20 cellular contexts compared by ENCODE assay signal in the genomic region with DNA sequence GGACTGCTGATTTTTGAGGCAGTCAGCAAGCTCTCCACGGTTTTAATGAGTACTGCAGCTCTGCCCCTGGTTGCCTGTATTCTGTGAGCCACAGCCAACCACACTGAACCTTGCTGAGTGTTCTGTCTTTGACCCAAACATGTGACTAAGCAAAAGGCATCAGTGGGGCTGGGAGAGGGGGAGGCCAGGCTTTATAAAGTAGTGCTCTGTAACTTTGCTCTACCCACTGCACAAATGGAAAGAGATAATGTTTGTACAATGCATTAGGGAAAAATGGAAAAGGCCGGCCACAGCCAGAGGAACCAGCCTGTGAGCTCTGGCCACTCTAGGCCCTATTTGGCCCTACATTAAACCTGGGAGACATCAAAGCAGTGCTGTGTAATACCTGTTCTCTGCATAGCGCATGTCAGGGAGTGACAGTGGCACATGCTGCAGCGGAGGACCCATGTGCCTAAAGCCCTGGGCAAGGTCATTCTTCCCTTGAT. TPM values are rescaled to one million over a fixed set of nuclear protein-coding genes. Genes with fewer than 3 reads are reported as not detected.
DNase-seq lines count a peak whose midpoint lies in the region; ATAC-seq and TF ChIP-seq lines count a peak whose summit lies in the region.
"Had no signal": no experiment of that assay in that cellular context is flagged by ENCODE, and none has a peak within 500 bp of the region (broad histone marks: within the 10 kb centered on the region; RNA-seq: fewer than 3 reads in every experiment).

No MANE protein-coding gene starts in this region.

- H2AFZ ChIP-seq in GM23338 (peak overlapping the region; percentile 47; the same call in 1 of the 2 replicates), osteoblast (ENCODE audit: low read length) (peak overlapping the region; percentile 0)

- H3K4me3 Mint-ChIP-seq in GM23338: no peak overlapping the region

- H3K9me3 Mint-ChIP-seq in GM23338: no peaks in the 10 kb centered on the region

- H3K27me3 ChIP-seq in GM23338 (ENCODE audit: insufficient read depth): no peaks in the 10 kb centered on the region
- H3K27me3 ChIP-seq in left ventricle myocardium inferior (ENCODE audit: low read depth): no peaks in the 10 kb centered on the region
- H3K27me3 ChIP-seq in osteoblast (ENCODE audit: insufficient read depth, low read length): no peaks in the 10 kb centered on the region

- DNase-seq in GM23338 (ENCODE audit: low spot score) (no peak), RPMI8226 (peak; percentile 14), left ventricle myocardium inferior (no peak), osteoblast (ENCODE audit: insufficient read length, low spot score, missing footprints) (no peak), dermis blood vessel endothelial cell (no peak), posterior vena cava (ENCODE audit: low spot score) (no peak), DMS79 treated with DMSO at 0.1 percent for 48 hours (lab: John Stamatoyannopoulos, UW) (no peak)
- DNase-seq: ACHN, COR-L47, DMS153, H7, NCI-H1417 treated with DMSO at 0.1 percent for 48 hours, NCI-H2029, NCI-H2171, NCI-H446, NCI-H69, PC-3, SHP77, SK-N-SH had no signal

- H3K27ac ChIP-seq in GM23338 (ENCODE audit: low read depth) (no peak overlapping the region), left ventricle myocardium inferior (replicated peaks) (peak overlapping the region; percentile 28), osteoblast (ENCODE audit: low read depth, low read length) (no peak overlapping the region)

- H3K4me3 ChIP-seq in GM23338 (no peak overlapping the region), left ventricle myocardium inferior (no peak overlapping the region), osteoblast (ENCODE audit: insufficient read depth, low read length) (no peak overlapping the region)

- H3K4me1 ChIP-seq in GM23338 (ENCODE audit: insufficient read depth) (no peaks in the 10 kb centered on the region), left ventricle myocardium inferior (peaks cover 27% of the 10 kb centered on the region), osteoblast (ENCODE audit: insufficient read depth, low read length) (no peaks in the 10 kb centered on the region)

- no peak overlapping the region for H3K27ac Mint-ChIP-seq in GM23338

- TF ChIP-seq CTCF in GM23338 (conservative IDR thresholded peaks at IDR 0.05; ENCODE audit: low read depth in 2 of 2) (no peak), left ventricle myocardium inferior (IDR thresholded peaks at IDR 0.05; ENCODE audit: borderline replicate concordance) (peak; percentile 11), osteoblast (IDR thresholded peaks at IDR 0.05; ENCODE audit: extremely low read depth, low read depth, low read length) (no peak)

- H3K4me2 ChIP-seq in GM23338 (no peak overlapping the region), osteoblast (ENCODE audit: insufficient read depth, low read length) (no peak overlapping the region)
- H3K4me2 ChIP-seq: SK-N-SH had no signal

- no peaks in the 10 kb centered on the region for H3K36me3 ChIP-seq in GM23338 (ENCODE audit: insufficient read depth)
- H3K36me3 ChIP-seq in left ventricle myocardium inferior: no peaks in the 10 kb centered on the region
- H3K36me3 ChIP-seq in osteoblast (ENCODE audit: insufficient read depth, low read length): no peaks in the 10 kb centered on the region

- intact Hi-C loops in left ventricle myocardium inferior (cut with micrococcal nuclease): no loop called here
- intact Hi-C loops in posterior vena cava (cut with DNase I): loop anchor here in 1 of 2 donors (10.0 kb wide), 1 partner anchor 469 kb away; no protein-coding TSS in a partner anchor

- no peaks in the 10 kb centered on the region for H3K36me3 Mint-ChIP-seq in GM23338 (ENCODE audit: low read depth)

- no peaks in the 10 kb centered on the region for H3F3A ChIP-seq in GM23338 (replicated peaks; ENCODE audit: low read depth)

- H3K79me2 ChIP-seq in GM23338 (replicated peaks; ENCODE audit: insufficient read depth): no peaks in the 10 kb centered on the region
- no peaks in the 10 kb centered on the region for H3K79me2 ChIP-seq in osteoblast (ENCODE audit: insufficient read depth, low read length)

- H3K27me3 Mint-ChIP-seq in GM23338 (ENCODE audit: insufficient read depth, low read depth, poor library complexity): no peaks in the 10 kb centered on the region

- H4K20me1 ChIP-seq in GM23338 (replicated peaks; ENCODE audit: insufficient read depth): no peaks in the 10 kb centered on the region
- no peaks in the 10 kb centered on the region for H4K20me1 ChIP-seq in osteoblast (ENCODE audit: insufficient read depth, low read length)

- ATAC-seq in GM23338 (no peak), HG03196 (IDR thresholded peaks at IDR 0.05; ENCODE audit: unreplicated experiment) (no peak)
- ATAC-seq: PC-3 had no signal

- H3K4me1 Mint-ChIP-seq in GM23338: no peaks in the 10 kb centered on the region

- H3K9me3 ChIP-seq in left ventricle myocardium inferior (replicated peaks) (no peaks in the 10 kb centered on the region), osteoblast (ENCODE audit: low read depth, low read length) (no peaks in the 10 kb centered on the region)
- H3K9me3 ChIP-seq: SK-N-SH had no signal

- no peaks in the 10 kb centered on the region; the same call in 1 of the 2 replicates for H3K9me2 ChIP-seq in GM23338 (ENCODE audit: insufficient read depth)
- H3K9me2 ChIP-seq: SK-N-SH had no signal

TF ChIP-seq in GM23338, 12 proteins besides CTCF, POLR2A, EP300 and RAD21:
- no peak for TF ChIP-seq EZH2phosphoT487 (IDR thresholded peaks at IDR 0.05; ENCODE audit: unreplicated experiment)
- no peak for TF ChIP-seq CREB1 (CRISPR knock-in tag; IDR thresholded peaks at IDR 0.05; ENCODE audit: low read depth)
- TF ChIP-seq ZNF114 (CRISPR knock-in tag; IDR thresholded peaks at IDR 0.05): no peak
- no peak for TF ChIP-seq NANOG (IDR thresholded peaks at IDR 0.05; ENCODE audit: borderline replicate concordance)
- TF ChIP-seq ZNF462 (CRISPR knock-in tag; IDR thresholded peaks at IDR 0.05): no peak
- no peak for TF ChIP-seq STAT1 (IDR thresholded peaks at IDR 0.05; ENCODE audit: unreplicated experiment)
- TF ChIP-seq POLR2AphosphoS5 (IDR thresholded peaks at IDR 0.05; ENCODE audit: low read depth): no peak
- TF ChIP-seq JUNB (IDR thresholded peaks at IDR 0.05; ENCODE audit: unreplicated experiment): no peak
TF ChIP-seq in GM23338: peak in this region for 0.

RNA-seq across cellular contexts. Expression of gene KLHL31, which starts 22.0 kb away (rescaled TPM):
- 0.47 and 0.87 TPM in 2 replicates for total RNA-seq in GM23338 (2014; rRNA removed; shearing (Covaris generic))
- polyA plus RNA-seq in GM23338 (2016; fragmentation: Nextera tagmentation; extraction: Ambion mirVana): 0.37 and 0.57 TPM in 2 replicates
- total RNA-seq in left ventricle myocardium inferior (299 TPM), osteoblast (under 0.01 TPM in 2 replicates), dermis blood vessel endothelial cell (0.14 and 0.17 TPM in 2 replicates), posterior vena cava (under 1 TPM; 0.10 to 0.19 TPM)
- polyA plus RNA-seq: SK-N-SH had no signal

Comparison
In these comparisons a context has a peak if more than half of its experiments do, and no peak if none do; other contexts are left out.
1. RNA of gene KLHL31, which starts 22.0 kb away (total RNA-seq): 299 TPM in left ventricle myocardium inferior (single experiment); 0.47 to 0.87 TPM in GM23338, 0.10 to 0.19 TPM in posterior vena cava, 0.14 to 0.17 TPM in dermis blood vessel endothelial cell and under 0.01 TPM in osteoblast; every median in the first group is over 100 times any median in the second.